Comparison of ENCODE assay signal across 18 cellular contexts in genomic region chr1:3442331-3442730, GRCh38. TPM values are rescaled to one million over a fixed set of nuclear protein-coding genes. Genes with fewer than 3 reads are reported as not detected.
A peak's percentile ranks its signal among the peaks of the same experiment; 100 is the strongest.
DNase-seq lines count a peak whose midpoint lies in the region; ATAC-seq, FAIRE-seq and TF ChIP-seq lines count a peak whose summit lies in the region.
"Had no signal": no experiment of that assay in that cellular context is flagged by ENCODE, and none has a peak within 500 bp of the region (broad histone marks: within the 10 kb centered on the region; RNA-seq: fewer than 3 reads in every experiment).

No MANE protein-coding gene starts in this region.

- H2AK5ac ChIP-seq in neuronal stem cell (ENCODE audit: low read depth, low read length) = peak overlapping the region; percentile 90
- H2AK5ac ChIP-seq in H9 (ENCODE audit: insufficient read length, low read length) = no peak overlapping the region

- CTCF ChIA-PET in OCI-LY7 (lab: Charles Lee; ENCODE audit: unreplicated experiment) = no interaction called here

- no peak overlapping the region for H4K5ac ChIP-seq in H9 (ENCODE audit: insufficient read length, low read depth, low read length)

- H3K36me3 Mint-ChIP-seq in H9 (ENCODE audit: insufficient read depth in 1 of 3, low read depth in 3 of 3) = no peaks in the 10 kb centered on the region
- H3K36me3 Mint-ChIP-seq: CD14-positive monocyte; CD8-positive, alpha-beta T cell had no signal

- H3K23ac ChIP-seq in neuronal stem cell (ENCODE audit: low read depth, low read length, poor library complexity) = peak overlapping the region; percentile 39
- H3K23ac ChIP-seq in H9 (ENCODE audit: insufficient read length, low read depth, low read length) = no peak overlapping the region

- H3K79me2 ChIP-seq in H9 (ENCODE audit: insufficient read depth, low read length) (no peaks in the 10 kb centered on the region), OCI-LY7 (ENCODE audit: insufficient read depth, low read depth, low read length) (no peaks in the 10 kb centered on the region)

- no peaks in the 10 kb centered on the region for H3K9me3 Mint-ChIP-seq in H9

- H3K4me2 ChIP-seq in neuronal stem cell (ENCODE audit: insufficient read depth, low read length, poor library complexity, severe bottlenecking) (no peak overlapping the region), H9 (ENCODE audit: insufficient read depth, insufficient read length, low read length) (no peak overlapping the region), OCI-LY7 (ENCODE audit: low read length) (no peak overlapping the region)

- ATAC-seq in Right ventricle myocardium inferior (no peak), left ventricle myocardium superior (no peak), HG02798 (IDR thresholded peaks at IDR 0.05; ENCODE audit: poor library complexity, unreplicated experiment) (no peak)
- ATAC-seq: CD8-positive, alpha-beta T cell had no signal

- intact Hi-C loops in Right ventricle myocardium inferior (cut with DNase I) = no loop called here
- intact Hi-C loops in left ventricle myocardium superior (cut with micrococcal nuclease) = no loop called here
- intact Hi-C loops in kidney (cut with DNase I) = no loop called here
- intact Hi-C loops in OCI-LY7 (cut with micrococcal nuclease; ENCODE audit: unreplicated experiment) = no loop called here

- H3K56ac ChIP-seq in H9 (ENCODE audit: insufficient read length, low read depth, low read length) = no peak overlapping the region

- H3K4me1 Mint-ChIP-seq in H9 = peaks cover 9 to 18% of the 10 kb centered on the region in 2 experiments; a peak in 3 of 4 replicates
- H3K4me1 Mint-ChIP-seq: CD14-positive monocyte had no signal

- H3K27ac Mint-ChIP-seq in H9 = peak overlapping the region in 1 of 3 experiments; percentile 48; a peak in 1 of 7 replicates
- H3K27ac Mint-ChIP-seq: CD8-positive, alpha-beta T cell had no signal

- H3K9me3 ChIP-seq in kidney (ENCODE audit: control insufficient read depth in 1 of 2, low read length in 2 of 2) (peaks cover under 1% of the 10 kb centered on the region in 2 donors), neuronal stem cell (replicated peaks in 1 of 2; ENCODE audit: control insufficient read depth in 2 of 2, insufficient read depth in 1 of 2, low read depth in 1 of 2, low read length in 2 of 2) (peaks cover 2 to 4% of the 10 kb centered on the region in 2 donors), H9 (ENCODE audit: control insufficient read depth, low read depth, low read length) (no peaks in the 10 kb centered on the region), OCI-LY7 (ENCODE audit: low read length) (no peaks in the 10 kb centered on the region)

- H2AFZ ChIP-seq in neuronal stem cell (ENCODE audit: low read length) (no peak overlapping the region), H9 (ENCODE audit: low read length) (no peak overlapping the region), OCI-LY7 (ENCODE audit: low read length) (no peak overlapping the region)
- H2AFZ ChIP-seq: GM23248 had no signal

- H3K79me1 ChIP-seq in neuronal stem cell (ENCODE audit: low read depth, low read length) (no peaks in the 10 kb centered on the region), H9 (ENCODE audit: insufficient read depth, low read depth, low read length, poor library complexity, severe bottlenecking) (no peaks in the 10 kb centered on the region)

- H3K36me3 ChIP-seq in kidney (ENCODE audit: control insufficient read depth in 1 of 2, insufficient read depth in 2 of 2, low read length in 2 of 2) (no peaks in the 10 kb centered on the region), neuronal stem cell (replicated peaks in 1 of 2; ENCODE audit: control insufficient read depth in 2 of 2, insufficient read depth in 2 of 2, low read length in 2 of 2) (no peaks in the 10 kb centered on the region), OCI-LY7 (ENCODE audit: insufficient read depth, low read length) (no peaks in the 10 kb centered on the region)

- no peak for FAIRE-seq in kidney (lab: Jason Lieb, UNC)
- FAIRE-seq: D721Med, GM12892 had no signal

- H3K9me2 ChIP-seq in OCI-LY7 (ENCODE audit: insufficient read depth, low read length) = no peaks in the 10 kb centered on the region

- peak overlapping the region; percentile 70 for H2BK5ac ChIP-seq in neuronal stem cell (ENCODE audit: low read length)
- H2BK5ac ChIP-seq in H9 (ENCODE audit: insufficient read length, low read length) = no peak overlapping the region

- no peak for TF ChIP-seq CTCF in kidney (IDR thresholded peaks at IDR 0.05; ENCODE audit: borderline replicate concordance, extremely low read depth, insufficient read depth)
- TF ChIP-seq CTCF in H9 (conservative IDR thresholded peaks at IDR 0.05) = no peak
- no peak for TF ChIP-seq CTCF in OCI-LY7 (conservative IDR thresholded peaks at IDR 0.05; ENCODE audit: low read length)

- H3K27me3 ChIP-seq in neuronal stem cell (ENCODE audit: control insufficient read depth in 3 of 3, insufficient read depth in 3 of 3, low read depth in 1 of 3, low read length in 3 of 3) (peaks cover 0 to 43% (median 0%) of the 10 kb centered on the region in 3 experiments), H9 (ENCODE audit: insufficient read depth, low read length) (no peaks in the 10 kb centered on the region; the same call in 1 of the 2 replicates)

- no peak overlapping the region for H2BK20ac ChIP-seq in H9 (ENCODE audit: low read depth, low read length, poor library complexity, severe bottlenecking)

- peaks cover 14% of the 10 kb centered on the region for H3K27me3 Mint-ChIP-seq in H9 (ENCODE audit: low read depth)

- no peak overlapping the region for H3K4ac ChIP-seq in neuronal stem cell (ENCODE audit: low read length)
- H3K4ac ChIP-seq in H9 (ENCODE audit: low read depth, low read length) = no peak overlapping the region

- H3K27ac ChIP-seq in kidney (ENCODE audit: low read depth in 2 of 2, low read length in 2 of 2) = no peak overlapping the region
- H3K27ac ChIP-seq in neuronal stem cell (replicated peaks; ENCODE audit: low read length) = no peak overlapping the region
- H3K27ac ChIP-seq in H9 (ENCODE audit: insufficient read length, low read depth, low read length) = no peak overlapping the region
- no peak overlapping the region for H3K27ac ChIP-seq in OCI-LY7 (ENCODE audit: low read depth, low read length, poor library complexity, severe bottlenecking)
- H3K27ac ChIP-seq: 22Rv1, GM23248 had no signal

- H3K4me3 Mint-ChIP-seq in H9 = no peak overlapping the region
- H3K4me3 Mint-ChIP-seq: CD14-positive monocyte; CD8-positive, alpha-beta T cell had no signal

- POLR2A ChIA-PET in OCI-LY7 (lab: Charles Lee) = interaction anchor here (1.1 kb wide), 1 partner anchor 11 kb away, joined by 4 read pairs; no protein-coding TSS in a partner anchor

- H3K9ac ChIP-seq in kidney (ENCODE audit: low read length in 2 of 2) (no peak overlapping the region), neuronal stem cell (ENCODE audit: low read depth, low read length, poor library complexity) (no peak overlapping the region), H9 (ENCODE audit: extremely low read depth, insufficient read length, low read length) (no peak overlapping the region)
- H3K9ac ChIP-seq: GM23248 had no signal

- H3K18ac ChIP-seq in neuronal stem cell (ENCODE audit: low read length) (peak overlapping the region; percentile 90), H9 (ENCODE audit: insufficient read length, low read depth, low read length) (no peak overlapping the region)

- no peaks in the 10 kb centered on the region for H3K4me1 ChIP-seq in kidney (ENCODE audit: control insufficient read depth in 1 of 2, insufficient read depth in 1 of 2, low read depth in 1 of 2, low read length in 2 of 2)
- H3K4me1 ChIP-seq in neuronal stem cell (ENCODE audit: control insufficient read depth in 2 of 2, insufficient read depth in 1 of 2, low read depth in 1 of 2, low read length in 2 of 2) = peaks cover 0 to 25% of the 10 kb centered on the region in 2 donors
- H3K4me1 ChIP-seq in H9 (ENCODE audit: insufficient read depth, low read length) = no peaks in the 10 kb centered on the region
- H3K4me1 ChIP-seq in OCI-LY7 (ENCODE audit: insufficient read depth, low read length, poor library complexity, severe bottlenecking) = no peaks in the 10 kb centered on the region

- H4K8ac ChIP-seq in neuronal stem cell (ENCODE audit: low read depth, low read length) (no peak overlapping the region), H9 (replicated peaks; ENCODE audit: insufficient read length, low read depth, low read length) (no peak overlapping the region)

- DNase-seq in Right ventricle myocardium inferior (ENCODE audit: missing footprints) (peak; percentile 49), left ventricle myocardium superior (no peak), kidney (peak; percentile 59), neuronal stem cell (ENCODE audit: low spot score) (no peak), H9 (no peak), OCI-LY7 (ENCODE audit: low spot score) (no peak)
- DNase-seq: CD8-positive, alpha-beta T cell; COR-L47; DMS153; DMS79 treated with DMSO at 0.1 percent for 48 hours; GDM1; GM23248; H7 had no signal

- H2BK120ac ChIP-seq in neuronal stem cell (ENCODE audit: low read depth, low read length) (peak overlapping the region; percentile 73), H9 (ENCODE audit: low read depth, low read length, poor library complexity, severe bottlenecking) (no peak overlapping the region)

- H2BK15ac ChIP-seq in neuronal stem cell (ENCODE audit: low read length) (peak overlapping the region; percentile 53), H9 (ENCODE audit: low read depth, low read length) (no peak overlapping the region)

- H4K91ac ChIP-seq in neuronal stem cell (ENCODE audit: low read depth, low read length, poor library complexity) (no peak overlapping the region), H9 (ENCODE audit: insufficient read length, low read depth, low read length) (no peak overlapping the region)

- WGBS in neuronal stem cell (ENCODE audit: extremely low coverage in 2 of 2, insufficient read length in 2 of 2, insufficient replicate concordance in 1 of 2), 2 donors = no CpG with 5 or more reads among the region's 13 CpGs
- WGBS in H9 (ENCODE audit: extremely low coverage, insufficient read length, low lambda C conversion rate) = no CpG with 5 or more reads among the region's 13 CpGs

- no peak overlapping the region for H3K14ac ChIP-seq in neuronal stem cell (ENCODE audit: low read length)
- no peak overlapping the region for H3K14ac ChIP-seq in H9 (ENCODE audit: insufficient read depth, low read length)

- no peak overlapping the region for H3K4me3 ChIP-seq in kidney (ENCODE audit: low read length in 2 of 2)
- H3K4me3 ChIP-seq in neuronal stem cell (ENCODE audit: low read length in 2 of 2) = no peak overlapping the region
- H3K4me3 ChIP-seq in OCI-LY7 (ENCODE audit: low read depth, low read length, poor library complexity, severe bottlenecking) = no peak overlapping the region
- H3K4me3 ChIP-seq: GM23248 had no signal

- no peak overlapping the region for H3T11ph ChIP-seq in H9 (ENCODE audit: low read length)

- no peak overlapping the region for H2BK12ac ChIP-seq in neuronal stem cell (ENCODE audit: low read length)
- no peak overlapping the region for H2BK12ac ChIP-seq in H9 (ENCODE audit: insufficient read length, low read depth, low read length)

- no TSS peak for BruUV-seq in OCI-LY7 (replicated peaks; lab: Mats Ljungman, UMichigan)

- H3K23me2 ChIP-seq in H9 (ENCODE audit: insufficient read length, low read depth, low read length, poor library complexity, severe bottlenecking) = no peaks in the 10 kb centered on the region

- H4K20me1 ChIP-seq in H9 (ENCODE audit: control insufficient read depth, insufficient read depth, insufficient read length) = no peaks in the 10 kb centered on the region
- H4K20me1 ChIP-seq in OCI-LY7 (ENCODE audit: insufficient read depth, low read length) = no peaks in the 10 kb centered on the region

RNA-seq across cellular contexts. Expression of gene ARHGEF16, which starts 12.1 kb away (rescaled TPM):
- total RNA-seq in Right ventricle myocardium inferior (1.4 TPM), left ventricle myocardium superior (1.7 TPM), kidney (39.3 TPM), H9 (2021) (48.1 and 48.5 TPM in 2 replicates), OCI-LY7 (2022) (not detected in 2 replicates)
- 15.5 TPM for polyA plus RNA-seq in kidney (ENCODE audit: insufficient read depth, low read depth, low replicate concordance)
- 1.5 TPM for polyA plus RNA-seq in neuronal stem cell (2013, experiment 1 of 2)
- polyA plus RNA-seq in neuronal stem cell (2013, experiment 2 of 2) = 1.4 TPM
- total RNA-seq in OCI-LY7 (2014; rRNA removed; shearing (Covaris generic)) = not detected in 2 replicates
- total RNA-seq: CD8-positive, alpha-beta T cell; GM23248 had no signal
- polyA plus RNA-seq: CD14-positive monocyte, GM23248 had no signal

Comparison
In these comparisons a context has a peak if more than half of its experiments do, and no peak if none do; other contexts are left out.
1. DNase-seq: peak in Right ventricle myocardium inferior (single experiment) and kidney (single experiment); none in left ventricle myocardium superior (single experiment), neuronal stem cell (single experiment), H9 (single experiment) and OCI-LY7 (single experiment).
2. RNA of gene ARHGEF16, which starts 12.1 kb away (total RNA-seq): 48.1 to 48.5 TPM in H9 and 39.3 TPM in kidney (single experiment); 1.7 TPM in left ventricle myocardium superior (single experiment), 1.4 TPM in Right ventricle myocardium inferior (single experiment) and not detected in OCI-LY7; every median in the first group is over 10 times any median in the second.